ENCODE assay signal across 17 cellular contexts in the genomic region with DNA sequence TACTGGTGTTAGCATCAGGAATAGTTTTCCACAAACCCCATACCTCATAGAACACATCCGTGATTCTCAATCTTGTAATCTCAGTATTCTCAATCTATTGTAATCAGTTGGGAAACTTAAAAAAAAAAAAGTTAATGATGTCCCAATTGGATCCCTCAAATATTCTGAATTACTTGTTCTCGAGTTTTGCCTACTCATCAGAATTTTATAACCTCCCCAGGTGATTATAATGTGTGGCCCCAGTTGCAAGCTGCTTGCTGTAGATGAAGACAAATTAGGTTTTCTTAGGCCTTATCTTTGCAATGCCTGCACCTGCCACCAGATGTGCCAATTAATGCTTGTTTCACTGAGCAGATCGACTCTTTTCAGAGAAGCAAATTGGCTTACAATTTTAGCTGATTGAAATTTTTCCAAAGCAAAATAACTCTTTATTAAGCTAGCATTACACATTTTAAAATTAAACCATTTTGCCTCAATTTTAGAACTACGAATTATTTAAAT. TPM values are rescaled to one million over a fixed set of nuclear protein-coding genes. Genes with fewer than 3 reads are reported as not detected.
DNase-seq lines count a peak whose midpoint lies in the region; ATAC-seq, FAIRE-seq and TF ChIP-seq lines count a peak whose summit lies in the region.
"Had no signal": no experiment of that assay in that cellular context is flagged by ENCODE, and none has a peak within 500 bp of the region (broad histone marks: within the 10 kb centered on the region; RNA-seq: fewer than 3 reads in every experiment).

No MANE protein-coding gene starts in this region.

- no peaks in the 10 kb centered on the region for H3K4me1 ChIP-seq in DOHH2 (ENCODE audit: control insufficient read depth, low read length)
- no peaks in the 10 kb centered on the region for H3K4me1 ChIP-seq in mesendoderm (ENCODE audit: control insufficient read depth, low read depth, low read length)
- H3K4me1 ChIP-seq: SJCRH30, stomach had no signal

- H3K23ac ChIP-seq in mesendoderm (ENCODE audit: low read length): no peak overlapping the region

- H3K56ac ChIP-seq in mesendoderm (ENCODE audit: low read length): no peak overlapping the region

- H3K79me2 ChIP-seq in DOHH2 (ENCODE audit: control insufficient read depth, low read length) (no peaks in the 10 kb centered on the region), mesendoderm (ENCODE audit: control insufficient read depth, insufficient read depth, low read length) (no peaks in the 10 kb centered on the region)

- no peak overlapping the region for H2BK5ac ChIP-seq in mesendoderm (ENCODE audit: low read length)

- no peak overlapping the region for H2BK120ac ChIP-seq in mesendoderm (ENCODE audit: low read depth, low read length)

- no peaks in the 10 kb centered on the region for H3K9me3 ChIP-seq in DOHH2 (ENCODE audit: control insufficient read depth, insufficient read depth, low read length)
- H3K9me3 ChIP-seq: SJCRH30, stomach had no signal

- no peaks in the 10 kb centered on the region; the same call in 1 of the 2 replicates for H3K27me3 ChIP-seq in DOHH2 (ENCODE audit: control insufficient read depth, low read length)
- no peaks in the 10 kb centered on the region for H3K27me3 ChIP-seq in mesendoderm (ENCODE audit: insufficient read depth, low read length, poor library complexity)
- H3K27me3 ChIP-seq: SJCRH30, stomach had no signal

- no CpG with 5 or more reads among the region's 4 CpGs for WGBS in mesendoderm (ENCODE audit: extremely low coverage, insufficient coverage, low lambda C conversion rate)

- no peak overlapping the region for H4K5ac ChIP-seq in mesendoderm (ENCODE audit: low read length)

- no peaks in the 10 kb centered on the region for H4K20me1 ChIP-seq in DOHH2 (ENCODE audit: control insufficient read depth, insufficient read depth, low read depth, low read length)

- no peak overlapping the region for H2AK5ac ChIP-seq in mesendoderm (ENCODE audit: low read length)

- H3K4me3 ChIP-seq in DOHH2 (ENCODE audit: low read length): no peak overlapping the region
- H3K4me3 ChIP-seq in mesendoderm (ENCODE audit: low read length): no peak overlapping the region
- H3K4me3 ChIP-seq: PC-9, SJCRH30, stomach had no signal

- no peak overlapping the region for H3K18ac ChIP-seq in mesendoderm (ENCODE audit: low read length)

- no peak overlapping the region for H4K8ac ChIP-seq in mesendoderm (ENCODE audit: low read depth, low read length)

- H3F3A ChIP-seq in DOHH2 (ENCODE audit: control insufficient read depth, insufficient read depth): no peaks in the 10 kb centered on the region

- no peak overlapping the region for H3K27ac ChIP-seq in DOHH2 (ENCODE audit: low read depth, low read length)
- H3K27ac ChIP-seq in mesendoderm (ENCODE audit: low read depth, low read length): no peak overlapping the region
- H3K27ac ChIP-seq: PC-9, SJCRH30, stomach had no signal

- H3K36me3 ChIP-seq in DOHH2 (ENCODE audit: control insufficient read depth, low read length): no peaks in the 10 kb centered on the region
- H3K36me3 ChIP-seq in mesendoderm (ENCODE audit: control insufficient read depth, insufficient read depth, low read length): no peaks in the 10 kb centered on the region
- H3K36me3 ChIP-seq: SJCRH30, stomach had no signal

- no peaks in the 10 kb centered on the region for H3K36me3 Mint-ChIP-seq in activated naive CD4-positive, alpha-beta T cell treated with anti-CD3 and anti-CD28 coated beads, Interleukin-2, amount 50 U/mL, for 72 hours

- TF ChIP-seq CTCF in DOHH2 (IDR thresholded peaks at IDR 0.05; ENCODE audit: low read depth, low read length, poor library complexity, severe bottlenecking): peak; percentile 21

- no peak overlapping the region for H3K9ac ChIP-seq in mesendoderm (ENCODE audit: low read length)

- H3K27ac Mint-ChIP-seq in activated naive CD4-positive, alpha-beta T cell treated with anti-CD3 and anti-CD28 coated beads, Interleukin-2, amount 50 U/mL, for 72 hours: no peak overlapping the region
- H3K27ac Mint-ChIP-seq: activated CD4-positive, alpha-beta T cell treated with anti-CD3 and anti-CD28 coated beads, Interleukin-2, amount 10 ng/mL, durations not matched to agents 24 days and 14 days; T-helper 1 cell treated with Interleukin-12 subunit alpha and Interleukin-12 subunit beta and Interleukin-4 antibody, amounts not matched to agents 30 μg/mL and 1 μg/mL, for 36 hours had no signal

- intact Hi-C loops in cardiac septum (cut with DNase I): loop anchor here (5.0 kb wide), 1 partner anchor 175 kb away; no protein-coding TSS in a partner anchor

- H3K4ac ChIP-seq in mesendoderm (ENCODE audit: low read depth, low read length): no peak overlapping the region

- H3K4me2 ChIP-seq in DOHH2 (ENCODE audit: low read length) (no peak overlapping the region), mesendoderm (ENCODE audit: low read length) (no peak overlapping the region)
- H3K4me2 ChIP-seq: PC-9 had no signal

- no peak for ATAC-seq in activated naive CD4-positive, alpha-beta T cell treated with anti-CD3 and anti-CD28 coated beads, Interleukin-2, amount 50 U/mL, for 72 hours
- ATAC-seq in GM21526 (IDR thresholded peaks at IDR 0.05; ENCODE audit: low FRiP score, unreplicated experiment): no peak

- no peak overlapping the region for H2BK15ac ChIP-seq in mesendoderm (replicated peaks; ENCODE audit: low read depth)

- no peaks in the 10 kb centered on the region for H3K79me1 ChIP-seq in mesendoderm (ENCODE audit: low read length)

- DNase-seq in GM19239 (ENCODE audit: insufficient read length, low spot score): no peak
- DNase-seq in SK-N-DZ (ENCODE audit: low spot score): peak; percentile 57
- DNase-seq in mesendoderm: peak; percentile 16
- no peak for DNase-seq in cardiac septum (ENCODE audit: low spot score)
- no peak for DNase-seq in activated naive CD4-positive, alpha-beta T cell treated with anti-CD3 and anti-CD28 coated beads, Interleukin-2, amount 50 U/mL, for 72 hours (ENCODE audit: low spot score in 2 of 2)
- DNase-seq: activated CD4-positive, alpha-beta T cell treated with anti-CD3 and anti-CD28 coated beads, Interleukin-2, amount 10 ng/mL, durations not matched to agents 24 days and 14 days; hippocampal formation; islet precursor cell; occipital lobe; PC-9; SJCRH30; stomach; trophoblast cell had no signal

- no peaks in the 10 kb centered on the region for H3K9me3 Mint-ChIP-seq in activated naive CD4-positive, alpha-beta T cell treated with anti-CD3 and anti-CD28 coated beads, Interleukin-2, amount 50 U/mL, for 72 hours
- H3K9me3 Mint-ChIP-seq: activated CD4-positive, alpha-beta T cell treated with anti-CD3 and anti-CD28 coated beads, Interleukin-2, amount 10 ng/mL, durations not matched to agents 24 days and 14 days; T-helper 1 cell treated with Interleukin-12 subunit alpha and Interleukin-12 subunit beta and Interleukin-4 antibody, amounts not matched to agents 30 μg/mL and 1 μg/mL, for 36 hours had no signal

- H3K9me2 ChIP-seq in DOHH2 (replicated peaks; ENCODE audit: control insufficient read depth, low read length): no peaks in the 10 kb centered on the region

- peak; percentile 18 for FAIRE-seq in GM19239 (lab: Jason Lieb, UNC)
- FAIRE-seq: GM12891 had no signal

RNA-seq across cellular contexts. Expression of a gene that starts 19.0 kb away (rescaled TPM):
- 16.7 TPM in 2 replicates for polyA plus RNA-seq in SK-N-DZ (2014; cell fraction: cytosol; rRNA removed)
- polyA plus RNA-seq in SK-N-DZ (2014; cell fraction: nucleus; rRNA removed): 12.5 and 28.3 TPM in 2 replicates
- 32.7 TPM for polyA plus RNA-seq in mesendoderm (2013, experiment 1 of 2)
- polyA plus RNA-seq in mesendoderm (2013, experiment 2 of 2): 34.3 TPM
- 9.4 TPM for total RNA-seq in cardiac septum
- 10 to 100 TPM in 1 of 2 donors, 1 to 10 TPM in 1; 7.8 to 19.8 TPM for total RNA-seq in activated naive CD4-positive, alpha-beta T cell treated with anti-CD3 and anti-CD28 coated beads, Interleukin-2, amount 50 U/mL, for 72 hours

Comparison
In these comparisons a context has a peak if more than half of its experiments do, and no peak if none do; other contexts are left out.
1. DNase-seq: peak in SK-N-DZ (single experiment) and mesendoderm (single experiment); none in GM19239 (single experiment), cardiac septum (single experiment) and activated naive CD4-positive, alpha-beta T cell treated with anti-CD3 and anti-CD28 coated beads, Interleukin-2, amount 50 U/mL, for 72 hours (0 of 2).